26 cellular contexts compared by ENCODE assay signal in the genomic region with DNA sequence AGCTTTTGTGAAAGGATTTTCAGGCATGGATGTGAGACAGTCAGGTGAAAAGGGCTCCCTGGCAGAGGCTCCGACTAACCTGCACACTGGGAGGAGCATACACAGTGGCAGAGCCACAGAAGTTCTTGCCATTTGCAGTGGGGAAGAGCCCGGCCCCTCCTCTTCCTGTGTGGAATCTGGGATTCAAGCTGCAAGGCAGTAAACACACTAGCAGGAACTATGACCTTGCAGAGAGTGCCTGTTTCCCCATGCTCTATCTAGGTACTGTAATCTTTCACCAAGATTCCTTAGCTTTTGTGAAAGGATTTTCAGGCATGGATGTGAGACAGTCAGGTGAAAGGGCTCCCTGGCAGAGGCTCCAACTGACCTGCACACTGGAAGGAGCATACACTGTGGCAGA. TPM values are rescaled to one million over a fixed set of nuclear protein-coding genes. Genes with fewer than 3 reads are reported as not detected.
"Had no signal": no experiment of that assay in that cellular context is flagged by ENCODE, and none has a peak within 500 bp of the region (broad histone marks: within the 10 kb centered on the region; RNA-seq: fewer than 3 reads in every experiment).

No MANE protein-coding gene starts in this region.

- H3K9me3 ChIP-seq: heart right ventricle, left lung, lower lobe of right lung, ovary, right atrium auricular region, right lobe of liver, suprapubic skin, thoracic aorta, tibial artery, uterus had no signal

- H3K79me2 ChIP-seq: hepatocyte had no signal

- H3K27ac Mint-ChIP-seq: mesothelial cell of epicardium; naive thymus-derived CD4-positive, alpha-beta T cell; natural killer cell treated with Interleukin-12 subunit alpha and Interleukin-12 subunit beta and Interleukin-15 and Interleukin-18, amount 100 ng/mL, for 72 hours; progenitor cell of endocrine pancreas; stimulated activated naive CD8-positive, alpha-beta T cell treated with anti-CD3 and anti-CD28 coated beads, Interleukin-15, Interleukin-2, amounts not matched to agents 100 ng/mL and 50 ng/mL, for 24 hours; type B pancreatic cell had no signal

- H3K27me3 ChIP-seq: hepatocyte, left lung, ovary, right atrium auricular region, right lobe of liver, suprapubic skin, tibial artery, uterus had no signal

- H3K4me3 ChIP-seq: heart right ventricle, hepatocyte, left lung, lower lobe of right lung, ovary, right atrium auricular region, right lobe of liver, smooth muscle cell, suprapubic skin, thoracic aorta, tibial artery, uterus had no signal

- H3K27me3 Mint-ChIP-seq: naive thymus-derived CD4-positive, alpha-beta T cell; progenitor cell of endocrine pancreas; stimulated activated naive CD8-positive, alpha-beta T cell treated with anti-CD3 and anti-CD28 coated beads, Interleukin-15, Interleukin-2, amounts not matched to agents 100 ng/mL and 50 ng/mL, for 24 hours; type B pancreatic cell had no signal

- ATAC-seq: heart right ventricle; left cardiac atrium; left lung; lower lobe of right lung; naive thymus-derived CD4-positive, alpha-beta T cell; natural killer cell treated with Interleukin-12 subunit alpha and Interleukin-12 subunit beta and Interleukin-15 and Interleukin-18, amount 100 ng/mL, for 72 hours; right lobe of liver had no signal

- H3K4me1 ChIP-seq: heart right ventricle, left lung, lower lobe of right lung, right atrium auricular region, right lobe of liver, suprapubic skin, tibial artery, uterus had no signal

- H3K36me3 Mint-ChIP-seq: mesothelial cell of epicardium; naive thymus-derived CD4-positive, alpha-beta T cell; natural killer cell treated with Interleukin-12 subunit alpha and Interleukin-12 subunit beta and Interleukin-15 and Interleukin-18, amount 100 ng/mL, for 72 hours; type B pancreatic cell had no signal

- H2AFZ ChIP-seq: hepatocyte had no signal

- H3K4me3 Mint-ChIP-seq: mesothelial cell of epicardium; naive thymus-derived CD4-positive, alpha-beta T cell; natural killer cell treated with Interleukin-12 subunit alpha and Interleukin-12 subunit beta and Interleukin-15 and Interleukin-18, amount 100 ng/mL, for 72 hours; stimulated activated naive CD8-positive, alpha-beta T cell treated with anti-CD3 and anti-CD28 coated beads, Interleukin-15, Interleukin-2, amounts not matched to agents 100 ng/mL and 50 ng/mL, for 24 hours; type B pancreatic cell had no signal

- H3K9me3 Mint-ChIP-seq: natural killer cell treated with Interleukin-12 subunit alpha and Interleukin-12 subunit beta and Interleukin-15 and Interleukin-18, amount 100 ng/mL, for 72 hours; stimulated activated naive CD8-positive, alpha-beta T cell treated with anti-CD3 and anti-CD28 coated beads, Interleukin-15, Interleukin-2, amounts not matched to agents 100 ng/mL and 50 ng/mL, for 24 hours; type B pancreatic cell had no signal

- H3K4me2 ChIP-seq: hepatocyte, smooth muscle cell had no signal

- DNase-seq: heart right ventricle; islet precursor cell; kidney glomerular epithelial cell; left cardiac atrium; left lung; lower lobe of right lung; mammary epithelial cell; mesenchymal stem cell; naive thymus-derived CD4-positive, alpha-beta T cell; ovary; right lobe of liver; stimulated activated CD4-positive, alpha-beta T cell treated with anti-CD3 and anti-CD28 coated beads, Interleukin-2, amount 100 ng/mL, for 24 hours; stimulated activated CD4-positive, alpha-beta T cell treated with anti-CD3 and anti-CD28 coated beads, Interleukin-4, amount 100 ng/mL, for 1 hour; stimulated activated naive CD4-positive, alpha-beta T cell; tibial artery; uterus had no signal

- H3K4me1 Mint-ChIP-seq: mesothelial cell of epicardium had no signal

- H3K27ac ChIP-seq: heart right ventricle, hepatocyte, left lung, lower lobe of right lung, ovary, right atrium auricular region, right lobe of liver, suprapubic skin, thoracic aorta, tibial artery, uterus had no signal

- H3K36me3 ChIP-seq: heart right ventricle, left lung, lower lobe of right lung, ovary, right atrium auricular region, right lobe of liver, suprapubic skin, thoracic aorta, tibial artery, uterus had no signal

RNA-seq across cellular contexts. Expression of a gene that starts 19.8 kb away (rescaled TPM):
- total RNA-seq: natural killer cell treated with Interleukin-12 subunit alpha and Interleukin-12 subunit beta and Interleukin-15 and Interleukin-18, amount 100 ng/mL, for 72 hours had no signal
